ENCODE assay signal across 31 cellular contexts in genomic region chr3:87634426-87634825, GRCh38.
"Had no signal": no experiment of that assay in that cellular context is flagged by ENCODE, and none has a peak within 500 bp of the region (broad histone marks: within the 10 kb centered on the region; RNA-seq: fewer than 3 reads in every experiment).

No MANE protein-coding gene starts in this region.

- H3K27me3 ChIP-seq: SJCRH30 had no signal

- ATAC-seq: Panc1, Right ventricle myocardium inferior, SK-N-SH treated with all-trans-retinoic acid at 6 μM for 48 hours, T-cell had no signal

- H3K9ac ChIP-seq: KMS-11 had no signal

- H3K9me3 ChIP-seq: SJCRH30 had no signal

- DNase-seq: Karpas-422, MM.1S, MV-4-11, NCI-H1092, NCI-H1105, NCI-H1417 treated with DMSO at 0.1 percent for 48 hours, NCI-H1436 treated with DMSO at 0.1 percent for 48 hours, NCI-H1694 treated with DMSO at 0.1 percent for 48 hours, NCI-H187 treated with DMSO at 0.1 percent for 48 hours, NCI-H2029, NCI-H2081, NCI-H2171 treated with DMSO at 0.1 percent for 48 hours, NCI-H2227 treated with DMSO at 0.1 percent for 48 hours, NCI-H345, NCI-H446, NCI-H510A treated with DMSO at 0.1 percent for 48 hours, NCI-H524 treated with DMSO at 0.1 percent for 48 hours, NCI-H526 treated with DMSO at 0.1 percent for 48 hours, NCI-H774, PC-9, SHP77, SIG-M5, SJCRH30, T-cell had no signal

- H3K4me3 ChIP-seq: PC-9, SJCRH30, SK-N-MC had no signal

- H3K4me1 ChIP-seq: SJCRH30 had no signal

- FAIRE-seq: RCC 7860 had no signal

- H3K27ac ChIP-seq: KMS-11, PC-9, RWPE1, SJCRH30, SK-N-MC had no signal

- H3K36me3 ChIP-seq: SJCRH30 had no signal

- H3K4me2 ChIP-seq: KMS-11, PC-9 had no signal

- H2AFZ ChIP-seq: PC-9 had no signal
